In the genomic region with DNA sequence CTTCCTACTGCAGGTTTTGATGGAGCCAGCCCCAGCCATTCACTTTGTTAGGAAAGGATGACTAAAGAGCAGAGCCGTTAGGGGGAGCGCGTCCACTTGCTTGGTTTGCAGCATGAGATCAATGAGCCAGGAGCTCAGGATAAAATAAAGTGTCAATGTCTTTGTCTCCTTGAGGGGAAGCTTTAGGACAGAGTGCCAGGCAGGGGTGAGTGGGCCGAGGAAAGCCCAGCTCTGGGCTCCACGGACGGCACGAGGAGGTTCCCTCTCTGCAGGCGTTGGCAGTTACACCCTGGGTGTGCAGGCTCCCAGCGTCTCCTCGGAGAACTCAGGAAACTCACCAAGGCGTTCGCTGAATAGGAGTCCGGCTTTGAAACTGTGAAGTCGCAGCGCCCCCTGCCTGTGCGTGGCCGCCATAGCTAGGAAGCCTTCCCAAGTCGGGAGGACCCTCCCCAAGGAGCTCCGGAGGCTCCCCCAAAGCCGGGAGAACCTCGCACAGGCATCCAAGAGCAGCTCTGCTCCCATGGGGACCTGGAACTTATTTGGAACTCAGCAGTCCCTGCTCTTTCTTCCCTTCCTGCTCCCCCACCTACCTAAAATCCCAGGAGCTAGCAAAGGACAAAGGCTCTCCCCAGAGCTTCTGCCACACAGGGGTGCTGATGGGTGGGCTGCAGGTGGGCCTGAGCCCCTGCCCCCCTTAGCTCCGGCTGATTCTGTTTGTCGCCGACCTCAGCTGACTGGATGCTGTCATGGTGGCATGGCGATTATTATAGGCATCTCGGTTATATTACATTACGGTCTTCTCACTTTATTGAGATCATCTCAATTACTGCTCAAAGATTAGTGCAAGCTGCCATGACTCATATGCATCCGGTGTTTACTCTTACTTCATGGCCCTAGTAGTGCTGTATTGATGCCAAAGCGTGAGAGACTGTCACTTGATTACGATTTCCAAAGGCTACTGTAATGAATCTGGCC, we compare ENCODE assay signal across 2 cellular contexts.
TF ChIP-seq lines count a peak whose summit lies in the region.

No MANE protein-coding gene starts in this region.

TF ChIP-seq in HEK293, 187 proteins besides CTCF, POLR2A, EP300 and RAD21 (continued from another document and continues in another):
- TF ChIP-seq, protein P1, sequence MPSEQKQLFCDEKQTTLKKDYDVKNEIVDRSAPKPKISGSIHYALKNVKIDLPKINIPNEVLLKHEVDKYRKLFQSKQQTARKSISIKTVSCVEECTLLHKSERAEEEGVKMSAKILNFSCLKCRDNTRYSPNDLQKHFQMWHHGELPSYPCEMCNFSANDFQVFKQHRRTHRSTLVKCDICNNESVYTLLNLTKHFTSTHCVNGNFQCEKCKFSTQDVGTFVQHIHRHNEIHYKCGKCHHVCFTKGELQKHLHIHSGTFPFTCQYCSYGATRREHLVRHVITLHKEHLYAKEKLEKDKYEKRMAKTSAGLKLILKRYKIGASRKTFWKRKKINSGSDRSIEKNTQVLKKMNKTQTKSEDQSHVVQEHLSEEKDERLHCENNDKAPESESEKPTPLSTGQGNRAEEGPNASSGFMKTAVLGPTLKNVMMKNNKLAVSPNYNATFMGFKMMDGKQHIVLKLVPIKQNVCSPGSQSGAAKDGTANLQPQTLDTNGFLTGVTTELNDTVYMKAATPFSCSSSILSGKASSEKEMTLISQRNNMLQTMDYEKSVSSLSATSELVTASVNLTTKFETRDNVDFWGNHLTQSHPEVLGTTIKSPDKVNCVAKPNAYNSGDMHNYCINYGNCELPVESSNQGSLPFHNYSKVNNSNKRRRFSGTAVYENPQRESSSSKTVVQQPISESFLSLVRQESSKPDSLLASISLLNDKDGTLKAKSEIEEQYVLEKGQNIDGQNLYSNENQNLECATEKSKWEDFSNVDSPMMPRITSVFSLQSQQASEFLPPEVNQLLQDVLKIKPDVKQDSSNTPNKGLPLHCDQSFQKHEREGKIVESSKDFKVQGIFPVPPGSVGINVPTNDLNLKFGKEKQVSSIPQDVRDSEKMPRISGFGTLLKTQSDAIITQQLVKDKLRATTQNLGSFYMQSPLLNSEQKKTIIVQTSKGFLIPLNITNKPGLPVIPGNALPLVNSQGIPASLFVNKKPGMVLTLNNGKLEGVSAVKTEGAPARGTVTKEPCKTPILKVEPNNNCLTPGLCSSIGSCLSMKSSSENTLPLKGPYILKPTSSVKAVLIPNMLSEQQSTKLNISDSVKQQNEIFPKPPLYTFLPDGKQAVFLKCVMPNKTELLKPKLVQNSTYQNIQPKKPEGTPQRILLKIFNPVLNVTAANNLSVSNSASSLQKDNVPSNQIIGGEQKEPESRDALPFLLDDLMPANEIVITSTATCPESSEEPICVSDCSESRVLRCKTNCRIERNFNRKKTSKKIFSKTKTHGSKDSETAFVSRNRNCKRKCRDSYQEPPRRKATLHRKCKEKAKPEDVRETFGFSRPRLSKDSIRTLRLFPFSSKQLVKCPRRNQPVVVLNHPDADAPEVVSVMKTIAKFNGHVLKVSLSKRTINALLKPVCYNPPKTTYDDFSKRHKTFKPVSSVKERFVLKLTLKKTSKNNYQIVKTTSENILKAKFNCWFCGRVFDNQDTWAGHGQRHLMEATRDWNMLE (tag by site-specific recombination; conservative IDR thresholded peaks at IDR 0.05; ENCODE audit: low read depth): peak; percentile 54; the same call in 1 of the 2 replicates
- TF ChIP-seq KLF10 (tag by site-specific recombination; IDR thresholded peaks at IDR 0.05) (0 out of 2 replicates have a peak, but pooled peaks have one; percentile 55), ZNF600 (tag by site-specific recombination; IDR thresholded peaks at IDR 0.05) (peak; percentile 40; the same call in 1 of the 2 replicates), ZEB2 (tag by site-specific recombination; IDR thresholded peaks at IDR 0.05) (peak; percentile 98), ZNF24 (tag by site-specific recombination; IDR thresholded peaks at IDR 0.05) (0 out of 2 replicates have a peak, but pooled peaks have one; percentile 50), ZNF654 (tag by site-specific recombination; IDR thresholded peaks at IDR 0.05; ENCODE audit: low read depth) (peak; percentile 65)
- TF ChIP-seq, protein P2, sequence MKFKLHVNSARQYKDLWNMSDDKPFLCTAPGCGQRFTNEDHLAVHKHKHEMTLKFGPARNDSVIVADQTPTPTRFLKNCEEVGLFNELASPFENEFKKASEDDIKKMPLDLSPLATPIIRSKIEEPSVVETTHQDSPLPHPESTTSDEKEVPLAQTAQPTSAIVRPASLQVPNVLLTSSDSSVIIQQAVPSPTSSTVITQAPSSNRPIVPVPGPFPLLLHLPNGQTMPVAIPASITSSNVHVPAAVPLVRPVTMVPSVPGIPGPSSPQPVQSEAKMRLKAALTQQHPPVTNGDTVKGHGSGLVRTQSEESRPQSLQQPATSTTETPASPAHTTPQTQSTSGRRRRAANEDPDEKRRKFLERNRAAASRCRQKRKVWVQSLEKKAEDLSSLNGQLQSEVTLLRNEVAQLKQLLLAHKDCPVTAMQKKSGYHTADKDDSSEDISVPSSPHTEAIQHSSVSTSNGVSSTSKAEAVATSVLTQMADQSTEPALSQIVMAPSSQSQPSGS (tag by site-specific recombination; IDR thresholded peaks at IDR 0.05; ENCODE audit: low read depth): peak; percentile 68; the same call in 1 of the 2 replicates
- TF ChIP-seq, protein P3, sequence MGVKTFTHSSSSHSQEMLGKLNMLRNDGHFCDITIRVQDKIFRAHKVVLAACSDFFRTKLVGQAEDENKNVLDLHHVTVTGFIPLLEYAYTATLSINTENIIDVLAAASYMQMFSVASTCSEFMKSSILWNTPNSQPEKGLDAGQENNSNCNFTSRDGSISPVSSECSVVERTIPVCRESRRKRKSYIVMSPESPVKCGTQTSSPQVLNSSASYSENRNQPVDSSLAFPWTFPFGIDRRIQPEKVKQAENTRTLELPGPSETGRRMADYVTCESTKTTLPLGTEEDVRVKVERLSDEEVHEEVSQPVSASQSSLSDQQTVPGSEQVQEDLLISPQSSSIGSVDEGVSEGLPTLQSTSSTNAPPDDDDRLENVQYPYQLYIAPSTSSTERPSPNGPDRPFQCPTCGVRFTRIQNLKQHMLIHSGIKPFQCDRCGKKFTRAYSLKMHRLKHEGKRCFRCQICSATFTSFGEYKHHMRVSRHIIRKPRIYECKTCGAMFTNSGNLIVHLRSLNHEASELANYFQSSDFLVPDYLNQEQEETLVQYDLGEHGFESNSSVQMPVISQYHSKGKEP (tag by site-specific recombination; IDR thresholded peaks at IDR 0.05): no peak

TF ChIP-seq in HepG2, 621 proteins besides CTCF, POLR2A, EP300 and RAD21 (continued from another document and continues in another):
- TF ChIP-seq, protein P4, sequence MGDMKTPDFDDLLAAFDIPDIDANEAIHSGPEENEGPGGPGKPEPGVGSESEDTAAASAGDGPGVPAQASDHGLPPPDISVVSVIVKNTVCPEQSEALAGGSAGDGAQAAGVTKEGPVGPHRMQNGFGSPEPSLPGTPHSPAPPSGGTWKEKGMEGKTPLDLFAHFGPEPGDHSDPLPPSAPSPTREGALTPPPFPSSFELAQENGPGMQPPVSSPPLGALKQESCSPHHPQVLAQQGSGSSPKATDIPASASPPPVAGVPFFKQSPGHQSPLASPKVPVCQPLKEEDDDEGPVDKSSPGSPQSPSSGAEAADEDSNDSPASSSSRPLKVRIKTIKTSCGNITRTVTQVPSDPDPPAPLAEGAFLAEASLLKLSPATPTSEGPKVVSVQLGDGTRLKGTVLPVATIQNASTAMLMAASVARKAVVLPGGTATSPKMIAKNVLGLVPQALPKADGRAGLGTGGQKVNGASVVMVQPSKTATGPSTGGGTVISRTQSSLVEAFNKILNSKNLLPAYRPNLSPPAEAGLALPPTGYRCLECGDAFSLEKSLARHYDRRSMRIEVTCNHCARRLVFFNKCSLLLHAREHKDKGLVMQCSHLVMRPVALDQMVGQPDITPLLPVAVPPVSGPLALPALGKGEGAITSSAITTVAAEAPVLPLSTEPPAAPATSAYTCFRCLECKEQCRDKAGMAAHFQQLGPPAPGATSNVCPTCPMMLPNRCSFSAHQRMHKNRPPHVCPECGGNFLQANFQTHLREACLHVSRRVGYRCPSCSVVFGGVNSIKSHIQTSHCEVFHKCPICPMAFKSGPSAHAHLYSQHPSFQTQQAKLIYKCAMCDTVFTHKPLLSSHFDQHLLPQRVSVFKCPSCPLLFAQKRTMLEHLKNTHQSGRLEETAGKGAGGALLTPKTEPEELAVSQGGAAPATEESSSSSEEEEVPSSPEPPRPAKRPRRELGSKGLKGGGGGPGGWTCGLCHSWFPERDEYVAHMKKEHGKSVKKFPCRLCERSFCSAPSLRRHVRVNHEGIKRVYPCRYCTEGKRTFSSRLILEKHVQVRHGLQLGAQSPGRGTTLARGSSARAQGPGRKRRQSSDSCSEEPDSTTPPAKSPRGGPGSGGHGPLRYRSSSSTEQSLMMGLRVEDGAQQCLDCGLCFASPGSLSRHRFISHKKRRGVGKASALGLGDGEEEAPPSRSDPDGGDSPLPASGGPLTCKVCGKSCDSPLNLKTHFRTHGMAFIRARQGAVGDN (CRISPR knock-in tag; IDR thresholded peaks at IDR 0.05): peak; percentile 59
- TF ChIP-seq CENPT (CRISPR knock-in tag; IDR thresholded peaks at IDR 0.05; ENCODE audit: low read depth): no peak
- no peak for TF ChIP-seq ZBTB7B (CRISPR knock-in tag; IDR thresholded peaks at IDR 0.05)
- TF ChIP-seq MAFF (IDR thresholded peaks at IDR 0.05; ENCODE audit: low read depth, low read length): no peak
- no peak for TF ChIP-seq RXRB (CRISPR knock-in tag; IDR thresholded peaks at IDR 0.05; ENCODE audit: borderline replicate concordance)
- TF ChIP-seq ZNF451 (CRISPR knock-in tag; IDR thresholded peaks at IDR 0.05): no peak
- no peak for TF ChIP-seq ZNF264 (CRISPR knock-in tag; IDR thresholded peaks at IDR 0.05)
- TF ChIP-seq FOXP1 (IDR thresholded peaks at IDR 0.05): no peak
- TF ChIP-seq FOXP1 (CRISPR knock-in tag; IDR thresholded peaks at IDR 0.05): no peak
- peak; percentile 34 for TF ChIP-seq ZNF883 (CRISPR knock-in tag; IDR thresholded peaks at IDR 0.05; ENCODE audit: not compliant biosample characterization)
- peak; percentile 95 for TF ChIP-seq STAG1 (CRISPR knock-in tag; IDR thresholded peaks at IDR 0.05)
- TF ChIP-seq, protein P5, sequence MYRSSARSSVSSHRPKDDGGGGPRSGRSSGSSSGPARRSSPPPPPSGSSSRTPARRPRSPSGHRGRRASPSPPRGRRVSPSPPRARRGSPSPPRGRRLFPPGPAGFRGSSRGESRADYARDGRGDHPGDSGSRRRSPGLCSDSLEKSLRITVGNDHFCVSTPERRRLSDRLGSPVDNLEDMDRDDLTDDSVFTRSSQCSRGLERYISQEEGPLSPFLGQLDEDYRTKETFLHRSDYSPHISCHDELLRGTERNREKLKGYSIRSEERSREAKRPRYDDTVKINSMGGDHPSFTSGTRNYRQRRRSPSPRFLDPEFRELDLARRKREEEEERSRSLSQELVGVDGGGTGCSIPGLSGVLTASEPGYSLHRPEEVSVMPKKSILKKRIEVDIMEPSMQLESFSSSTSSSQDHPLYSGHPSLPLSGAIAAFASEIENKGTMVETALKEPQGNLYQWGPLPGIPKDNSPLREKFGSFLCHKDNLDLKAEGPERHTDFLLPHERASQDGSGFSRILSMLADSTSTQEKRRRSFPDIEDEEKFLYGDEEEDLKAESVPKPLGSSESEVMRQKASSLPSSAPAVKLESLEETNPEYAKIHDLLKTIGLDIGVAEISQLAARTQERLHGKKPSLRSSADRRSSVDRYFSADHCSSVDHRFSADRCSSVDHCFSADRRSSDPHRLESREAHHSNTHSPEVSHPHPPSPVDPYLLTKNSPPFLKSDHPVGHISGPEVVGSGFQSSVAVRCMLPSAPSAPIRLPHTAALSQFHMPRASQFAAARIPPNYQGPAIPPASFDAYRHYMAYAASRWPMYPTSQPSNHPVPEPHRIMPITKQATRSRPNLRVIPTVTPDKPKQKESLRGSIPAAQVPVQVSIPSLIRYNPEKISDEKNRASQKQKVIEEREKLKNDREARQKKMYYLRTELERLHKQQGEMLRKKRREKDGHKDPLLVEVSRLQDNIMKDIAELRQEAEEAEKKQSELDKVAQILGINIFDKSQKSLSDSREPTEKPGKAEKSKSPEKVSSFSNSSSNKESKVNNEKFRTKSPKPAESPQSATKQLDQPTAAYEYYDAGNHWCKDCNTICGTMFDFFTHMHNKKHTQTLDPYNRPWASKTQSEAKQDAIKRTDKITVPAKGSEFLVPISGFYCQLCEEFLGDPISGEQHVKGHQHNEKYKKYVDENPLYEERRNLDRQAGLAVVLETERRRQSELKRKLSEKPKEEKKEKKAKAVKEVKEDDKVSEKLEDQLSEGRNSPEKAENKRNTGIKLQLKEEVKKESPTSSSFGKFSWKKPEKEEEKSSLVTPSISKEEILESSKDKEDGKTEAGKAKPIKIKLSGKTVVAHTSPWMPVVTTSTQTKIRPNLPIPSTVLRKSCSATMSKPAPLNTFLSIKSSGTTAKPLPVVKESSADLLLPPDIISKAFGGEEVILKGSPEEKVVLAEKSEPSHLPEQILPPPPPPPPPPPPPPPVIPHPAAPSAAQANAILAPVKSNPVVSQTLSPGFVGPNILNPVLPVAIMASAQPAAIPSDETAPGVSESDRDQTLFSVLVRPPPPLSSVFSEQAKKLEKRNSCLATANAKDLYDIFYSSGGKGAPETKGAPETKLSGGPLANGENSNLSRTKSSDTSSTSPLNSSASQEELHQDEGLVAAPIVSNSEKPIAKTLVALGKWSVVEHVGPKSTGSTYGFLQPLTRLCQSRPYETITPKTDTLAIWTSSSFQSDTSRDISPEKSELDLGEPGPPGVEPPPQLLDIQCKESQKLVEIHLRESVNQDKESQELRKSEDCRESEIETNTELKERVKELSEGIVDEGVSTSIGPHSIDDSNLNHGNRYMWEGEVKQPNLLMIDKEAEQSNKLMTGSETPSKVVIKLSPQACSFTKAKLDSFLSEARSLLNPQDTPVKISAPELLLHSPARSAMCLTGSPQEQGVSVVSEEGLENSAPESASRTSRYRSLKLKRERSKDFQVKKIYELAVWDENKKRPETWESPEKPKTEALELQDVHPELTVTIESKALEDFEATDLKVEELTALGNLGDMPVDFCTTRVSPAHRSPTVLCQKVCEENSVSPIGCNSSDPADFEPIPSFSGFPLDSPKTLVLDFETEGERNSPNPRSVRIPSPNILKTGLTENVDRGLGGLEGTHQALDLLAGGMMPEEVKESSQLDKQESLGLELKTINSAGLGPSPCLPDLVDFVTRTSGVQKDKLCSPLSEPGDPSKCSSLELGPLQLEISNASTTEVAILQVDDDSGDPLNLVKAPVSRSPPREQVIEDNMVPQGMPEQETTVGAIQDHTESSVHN (CRISPR knock-in tag; IDR thresholded peaks at IDR 0.05): 0 out of 2 replicates have a peak, but pooled peaks have one; percentile 64
- peak; percentile 35; the same call in 1 of the 2 replicates for TF ChIP-seq BORCS8-MEF2B (CRISPR knock-in tag; IDR thresholded peaks at IDR 0.05)
- TF ChIP-seq TAF1 (CRISPR knock-in tag; IDR thresholded peaks at IDR 0.05): no peak
- no peak for TF ChIP-seq ZNF546 (CRISPR knock-in tag; conservative IDR thresholded peaks at IDR 0.05)
- peak; percentile 35 for TF ChIP-seq GATAD2A (CRISPR knock-in tag; IDR thresholded peaks at IDR 0.05)
- no peak for TF ChIP-seq ZNF296 (CRISPR knock-in tag; conservative IDR thresholded peaks at IDR 0.05)
- TF ChIP-seq, protein P6, sequence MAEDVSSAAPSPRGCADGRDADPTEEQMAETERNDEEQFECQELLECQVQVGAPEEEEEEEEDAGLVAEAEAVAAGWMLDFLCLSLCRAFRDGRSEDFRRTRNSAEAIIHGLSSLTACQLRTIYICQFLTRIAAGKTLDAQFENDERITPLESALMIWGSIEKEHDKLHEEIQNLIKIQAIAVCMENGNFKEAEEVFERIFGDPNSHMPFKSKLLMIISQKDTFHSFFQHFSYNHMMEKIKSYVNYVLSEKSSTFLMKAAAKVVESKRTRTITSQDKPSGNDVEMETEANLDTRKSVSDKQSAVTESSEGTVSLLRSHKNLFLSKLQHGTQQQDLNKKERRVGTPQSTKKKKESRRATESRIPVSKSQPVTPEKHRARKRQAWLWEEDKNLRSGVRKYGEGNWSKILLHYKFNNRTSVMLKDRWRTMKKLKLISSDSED (CRISPR knock-in tag; IDR thresholded peaks at IDR 0.05): no peak
- TF ChIP-seq, protein P7, sequence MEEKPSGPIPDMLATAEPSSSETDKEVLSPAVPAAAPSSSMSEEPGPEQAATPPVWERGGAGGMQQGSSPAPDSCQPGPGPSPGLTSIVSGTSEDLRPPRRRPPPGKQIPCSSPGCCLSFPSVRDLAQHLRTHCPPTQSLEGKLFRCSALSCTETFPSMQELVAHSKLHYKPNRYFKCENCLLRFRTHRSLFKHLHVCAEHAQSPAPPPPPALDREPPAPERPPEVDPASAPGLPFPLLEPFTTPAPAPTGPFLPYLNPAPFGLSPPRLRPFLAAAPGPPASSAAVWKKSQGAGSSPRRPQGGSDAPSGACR (CRISPR knock-in tag; IDR thresholded peaks at IDR 0.05): 0 out of 2 replicates have a peak, but pooled peaks have one; percentile 48
